Comparison of ENCODE assay signal across 18 cellular contexts in the genomic region with DNA sequence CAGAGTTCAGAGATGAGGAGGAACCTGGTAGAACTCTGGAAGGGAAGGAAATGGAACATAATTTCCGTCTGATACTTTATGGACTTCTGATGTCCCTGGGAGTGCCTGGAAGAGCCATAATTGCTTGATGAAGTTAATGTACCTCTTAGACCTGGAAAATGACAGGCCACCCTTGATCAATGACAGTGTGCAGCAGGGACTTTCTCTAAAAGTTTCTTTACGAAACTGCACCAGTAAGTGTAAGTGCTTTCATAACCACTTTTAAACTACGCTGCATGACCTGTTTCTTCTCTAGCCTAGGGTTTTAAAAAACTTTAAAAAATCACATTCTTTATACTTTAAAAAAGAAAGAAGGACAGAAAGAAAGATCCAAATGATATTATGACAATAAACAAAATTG.
"Had no signal": no experiment of that assay in that cellular context is flagged by ENCODE, and none has a peak within 500 bp of the region (broad histone marks: within the 10 kb centered on the region; RNA-seq: fewer than 3 reads in every experiment).

No MANE protein-coding gene starts in this region.

- H3K4me1 ChIP-seq: esophagus muscularis mucosa, gastroesophageal sphincter, right atrium auricular region, sigmoid colon, suprapubic skin, thyroid gland had no signal

- FAIRE-seq: urothelium cell line had no signal

- H3K4me3 ChIP-seq: esophagus muscularis mucosa, gastroesophageal sphincter, mucosa of descending colon, ovary, right atrium auricular region, sigmoid colon, skin epidermis, suprapubic skin, thyroid gland had no signal

- DNase-seq: effector memory CD8-positive, alpha-beta T cell; glutamatergic neuron; islet precursor cell; mammary epithelial cell; mucosa of descending colon; naive thymus-derived CD8-positive, alpha-beta T cell; ovary; sigmoid colon; stimulated activated naive CD4-positive, alpha-beta T cell; thyroid gland had no signal

- H3K9me3 ChIP-seq: mucosa of descending colon, ovary, suprapubic skin, thyroid gland had no signal

- H3K27ac ChIP-seq: epithelial cell of prostate, esophagus muscularis mucosa, gastroesophageal sphincter, ovary, right atrium auricular region, sigmoid colon, skin epidermis, suprapubic skin, thyroid gland had no signal

- H3K27me3 ChIP-seq: esophagus muscularis mucosa, gastroesophageal sphincter, ovary, right atrium auricular region, sigmoid colon, suprapubic skin, thyroid gland had no signal

- H3K36me3 ChIP-seq: esophagus muscularis mucosa, gastroesophageal sphincter, ovary, right atrium auricular region, sigmoid colon, suprapubic skin, thyroid gland had no signal

- ATAC-seq: effector memory CD8-positive, alpha-beta T cell; gastroesophageal sphincter; left lobe of liver; mucosa of descending colon; naive thymus-derived CD8-positive, alpha-beta T cell had no signal
